Comparison of ENCODE assay signal across 12 cellular contexts in genomic region chr11:122721964-122722266, GRCh38.
DNase-seq lines count a peak whose midpoint lies in the region; ATAC-seq and TF ChIP-seq lines count a peak whose summit lies in the region.
"Had no signal": no experiment of that assay in that cellular context is flagged by ENCODE, and none has a peak within 500 bp of the region (broad histone marks: within the 10 kb centered on the region; RNA-seq: fewer than 3 reads in every experiment).

No MANE protein-coding gene starts in this region.

- TF ChIP-seq CTCF in fibroblast of mammary gland (conservative IDR thresholded peaks at IDR 0.05; ENCODE audit: control insufficient read depth, insufficient read depth, low read depth, low read length), result no peak
- no peak for TF ChIP-seq CTCF in type B pancreatic cell (conservative IDR thresholded peaks at IDR 0.05)
- TF ChIP-seq CTCF in GM20000 (IDR thresholded peaks at IDR 0.05; ENCODE audit: extremely low read depth, missing control alignments), result no peak

- no peak overlapping the region for H3K4me3 ChIP-seq in fibroblast of mammary gland (ENCODE audit: control insufficient read depth, low read depth, low read length)
- H3K4me3 ChIP-seq: lower lobe of right lung, right lobe of liver had no signal

- no peak overlapping the region for H3K27ac Mint-ChIP-seq in activated naive CD4-positive, alpha-beta T cell treated with anti-CD3 and anti-CD28 coated beads for 36 hours
- peak overlapping the region; percentile 89 to 90 for H3K27ac Mint-ChIP-seq in T-cell
- peak overlapping the region; percentile 22 for H3K27ac Mint-ChIP-seq in type B pancreatic cell
- H3K27ac Mint-ChIP-seq: stimulated activated memory B cell treated with anti-CD40 and anti-IgM and Interleukin-4, amounts not matched to agents 10 μg/mL and 1 μg/mL and 100 μg/mL, for 72 hours had no signal

- POLR2A ChIA-PET in T-cell (lab: Charles Lee), result no interaction called here

- H3K27me3 Mint-ChIP-seq in activated naive CD4-positive, alpha-beta T cell treated with anti-CD3 and anti-CD28 coated beads for 36 hours (ENCODE audit: low read depth), result no peaks in the 10 kb centered on the region
- H3K27me3 Mint-ChIP-seq in T-cell, result no peaks in the 10 kb centered on the region
- H3K27me3 Mint-ChIP-seq in type B pancreatic cell, result peaks cover 9% of the 10 kb centered on the region

- peaks cover 60% of the 10 kb centered on the region for H3K4me1 Mint-ChIP-seq in activated naive CD4-positive, alpha-beta T cell treated with anti-CD3 and anti-CD28 coated beads for 36 hours (ENCODE audit: low read depth)
- H3K4me1 Mint-ChIP-seq in T-cell (peaks cover 73 to 83% (median 83%) of the 10 kb centered on the region in 3 donors), type B pancreatic cell (ENCODE audit: unreplicated experiment) (peaks cover 40% of the 10 kb centered on the region)

- peak; percentile 77 to 89 (median 82) for ATAC-seq in T-cell (replicated peaks in 1 of 4)
- no peak for ATAC-seq in Right ventricle myocardium inferior
- ATAC-seq: lower lobe of right lung; right lobe of liver; stimulated activated memory B cell treated with anti-CD40 and anti-IgM and Interleukin-4, amounts not matched to agents 10 μg/mL and 1 μg/mL and 100 μg/mL, for 72 hours had no signal

- intact Hi-C loops in activated naive CD4-positive, alpha-beta T cell treated with anti-CD3 and anti-CD28 coated beads for 36 hours (cut with micrococcal nuclease), result no loop called here
- intact Hi-C loops in Right ventricle myocardium inferior (cut with DNase I), result no loop called here

- no peaks in the 10 kb centered on the region for H3K9me3 Mint-ChIP-seq in activated naive CD4-positive, alpha-beta T cell treated with anti-CD3 and anti-CD28 coated beads for 36 hours
- H3K9me3 Mint-ChIP-seq in T-cell, result no peaks in the 10 kb centered on the region
- peaks cover 10% of the 10 kb centered on the region for H3K9me3 Mint-ChIP-seq in type B pancreatic cell
- H3K9me3 Mint-ChIP-seq: stimulated activated memory B cell treated with anti-CD40 and anti-IgM and Interleukin-4, amounts not matched to agents 10 μg/mL and 1 μg/mL and 100 μg/mL, for 72 hours had no signal

- peak; percentile 46 for DNase-seq in activated naive CD4-positive, alpha-beta T cell treated with anti-CD3 and anti-CD28 coated beads for 36 hours
- DNase-seq in activated naive CD4-positive, alpha-beta T cell (lab: John Stamatoyannopoulos, UW), result no peak
- DNase-seq in T-cell (peak in 5 of 34 experiments; percentile 9 to 43 (median 28)), fibroblast of mammary gland (ENCODE audit: low read depth) (peak; percentile 93), type B pancreatic cell (ENCODE audit: extremely low spot score, unreplicated experiment) (no peak), Right ventricle myocardium inferior (ENCODE audit: missing footprints) (no peak), GM20000 (ENCODE audit: low spot score) (no peak), NCI-H510A (lab: John Stamatoyannopoulos, UW) (no peak)
- DNase-seq: lower lobe of right lung, NCI-H2029 treated with DMSO at 0.1 percent for 48 hours, right lobe of liver had no signal

- CTCF ChIA-PET in activated naive CD4-positive, alpha-beta T cell treated with anti-CD3 and anti-CD28 coated beads for 36 hours (lab: Charles Lee), result interaction anchor here (1.3 kb wide), 1 partner anchor 24 kb away, joined by 3 read pairs; no protein-coding TSS in a partner anchor
- CTCF ChIA-PET in T-cell (lab: Charles Lee), result interaction anchor here in 1 of 2 donors (0.7 kb wide), 1 partner anchor 754 kb away, joined by 3 read pairs; no protein-coding TSS in a partner anchor

- H3K36me3 Mint-ChIP-seq in activated naive CD4-positive, alpha-beta T cell treated with anti-CD3 and anti-CD28 coated beads for 36 hours (ENCODE audit: low read depth), result no peaks in the 10 kb centered on the region
- H3K36me3 Mint-ChIP-seq in T-cell (no peaks in the 10 kb centered on the region), type B pancreatic cell (no peaks in the 10 kb centered on the region)
- H3K36me3 Mint-ChIP-seq: stimulated activated memory B cell treated with anti-CD40 and anti-IgM and Interleukin-4, amounts not matched to agents 10 μg/mL and 1 μg/mL and 100 μg/mL, for 72 hours had no signal

- H3K4me3 Mint-ChIP-seq in activated naive CD4-positive, alpha-beta T cell treated with anti-CD3 and anti-CD28 coated beads for 36 hours, result no peak overlapping the region
- H3K4me3 Mint-ChIP-seq in T-cell (peak overlapping the region; percentile 7 to 47 (median 22)), type B pancreatic cell (no peak overlapping the region)
- H3K4me3 Mint-ChIP-seq: stimulated activated memory B cell treated with anti-CD40 and anti-IgM and Interleukin-4, amounts not matched to agents 10 μg/mL and 1 μg/mL and 100 μg/mL, for 72 hours had no signal

Comparison
In these comparisons a context has a peak if more than half of its experiments do, and no peak if none do; other contexts are left out.
1. DNase-seq: peak in activated naive CD4-positive, alpha-beta T cell treated with anti-CD3 and anti-CD28 coated beads for 36 hours (single experiment) and fibroblast of mammary gland (single experiment); none in activated naive CD4-positive, alpha-beta T cell (0 of 4), type B pancreatic cell (single experiment), Right ventricle myocardium inferior (single experiment), GM20000 (single experiment) and NCI-H510A (single experiment).
2. H3K4me3 Mint-ChIP-seq: peak in T-cell (3 of 3); none in activated naive CD4-positive, alpha-beta T cell treated with anti-CD3 and anti-CD28 coated beads for 36 hours (single experiment) and type B pancreatic cell (single experiment).